3 cellular contexts compared by ENCODE assay signal in the genomic region with DNA sequence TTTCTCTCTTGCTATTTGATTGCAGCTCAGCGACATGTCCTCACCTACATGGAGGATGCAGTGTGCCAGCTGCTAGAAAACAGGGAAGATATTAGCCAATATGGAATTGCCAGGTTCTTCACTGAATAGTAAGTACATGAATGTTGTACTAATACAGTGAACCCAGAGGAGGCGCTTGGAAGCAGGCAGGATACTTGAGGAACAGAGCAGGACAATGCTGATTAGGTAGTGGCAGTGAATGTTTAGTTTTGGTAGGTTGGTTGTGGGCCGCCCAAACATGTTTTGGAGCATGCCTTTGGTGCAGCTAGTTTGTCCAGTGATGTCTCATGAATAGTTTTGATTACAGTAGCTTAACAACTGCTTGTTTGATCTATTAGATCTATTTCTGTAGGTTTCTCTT.
TF ChIP-seq lines count a peak whose summit lies in the region.

No MANE protein-coding gene starts in this region.

TF ChIP-seq in A549, 52 proteins besides CTCF, POLR2A, EP300 and RAD21:
- TF ChIP-seq HEYL (CRISPR knock-in tag; IDR thresholded peaks at IDR 0.05) (no peak), FOXS1 (CRISPR knock-in tag; IDR thresholded peaks at IDR 0.05) (no peak), SMC3 (IDR thresholded peaks at IDR 0.05) (no peak), RCOR1 (IDR thresholded peaks at IDR 0.05; ENCODE audit: low read depth, low read length) (no peak), JUN (IDR thresholded peaks at IDR 0.05) (no peak), CEBPB (IDR thresholded peaks at IDR 0.05) (no peak), ZSCAN20 (CRISPR knock-in tag; IDR thresholded peaks at IDR 0.05) (no peak), ZNF302 (CRISPR knock-in tag; IDR thresholded peaks at IDR 0.05) (no peak), EHF (CRISPR knock-in tag; IDR thresholded peaks at IDR 0.05) (no peak), TFCP2L1 (CRISPR knock-in tag; IDR thresholded peaks at IDR 0.05) (no peak), CHD2 (IDR thresholded peaks at IDR 0.05; ENCODE audit: low read length, partially characterized antibody) (no peak), RNF2 (IDR thresholded peaks at IDR 0.05; ENCODE audit: borderline replicate concordance, low read depth) (no peak), ZFP36 (IDR thresholded peaks at IDR 0.05; ENCODE audit: borderline replicate concordance, partially characterized antibody) (no peak), NPAS2 (CRISPR knock-in tag; IDR thresholded peaks at IDR 0.05; ENCODE audit: borderline replicate concordance) (no peak)

TF ChIP-seq in HCT116, 20 proteins besides CTCF, POLR2A, EP300 and RAD21:
- TF ChIP-seq JUND (IDR thresholded peaks at IDR 0.05) (no peak), SP1 (IDR thresholded peaks at IDR 0.05; ENCODE audit: low read depth) (no peak), TCF7L2 (IDR thresholded peaks at IDR 0.05; ENCODE audit: borderline replicate concordance, extremely low read depth, insufficient read depth, insufficient read length) (no peak), POLR2AphosphoS5 (IDR thresholded peaks at IDR 0.05; ENCODE audit: low read depth, low read length) (no peak), YY1 (IDR thresholded peaks at IDR 0.05; ENCODE audit: extremely low read depth, insufficient replicate concordance, low read depth, low read length) (no peak), CBX3 (IDR thresholded peaks at IDR 0.05; ENCODE audit: low read depth) (no peak)

TF ChIP-seq in K562, 482 proteins besides CTCF, POLR2A, EP300 and RAD21:
- no peak for TF ChIP-seq CCAR2 (IDR thresholded peaks at IDR 0.05; ENCODE audit: low read depth, low read length)
- TF ChIP-seq, protein P1, sequence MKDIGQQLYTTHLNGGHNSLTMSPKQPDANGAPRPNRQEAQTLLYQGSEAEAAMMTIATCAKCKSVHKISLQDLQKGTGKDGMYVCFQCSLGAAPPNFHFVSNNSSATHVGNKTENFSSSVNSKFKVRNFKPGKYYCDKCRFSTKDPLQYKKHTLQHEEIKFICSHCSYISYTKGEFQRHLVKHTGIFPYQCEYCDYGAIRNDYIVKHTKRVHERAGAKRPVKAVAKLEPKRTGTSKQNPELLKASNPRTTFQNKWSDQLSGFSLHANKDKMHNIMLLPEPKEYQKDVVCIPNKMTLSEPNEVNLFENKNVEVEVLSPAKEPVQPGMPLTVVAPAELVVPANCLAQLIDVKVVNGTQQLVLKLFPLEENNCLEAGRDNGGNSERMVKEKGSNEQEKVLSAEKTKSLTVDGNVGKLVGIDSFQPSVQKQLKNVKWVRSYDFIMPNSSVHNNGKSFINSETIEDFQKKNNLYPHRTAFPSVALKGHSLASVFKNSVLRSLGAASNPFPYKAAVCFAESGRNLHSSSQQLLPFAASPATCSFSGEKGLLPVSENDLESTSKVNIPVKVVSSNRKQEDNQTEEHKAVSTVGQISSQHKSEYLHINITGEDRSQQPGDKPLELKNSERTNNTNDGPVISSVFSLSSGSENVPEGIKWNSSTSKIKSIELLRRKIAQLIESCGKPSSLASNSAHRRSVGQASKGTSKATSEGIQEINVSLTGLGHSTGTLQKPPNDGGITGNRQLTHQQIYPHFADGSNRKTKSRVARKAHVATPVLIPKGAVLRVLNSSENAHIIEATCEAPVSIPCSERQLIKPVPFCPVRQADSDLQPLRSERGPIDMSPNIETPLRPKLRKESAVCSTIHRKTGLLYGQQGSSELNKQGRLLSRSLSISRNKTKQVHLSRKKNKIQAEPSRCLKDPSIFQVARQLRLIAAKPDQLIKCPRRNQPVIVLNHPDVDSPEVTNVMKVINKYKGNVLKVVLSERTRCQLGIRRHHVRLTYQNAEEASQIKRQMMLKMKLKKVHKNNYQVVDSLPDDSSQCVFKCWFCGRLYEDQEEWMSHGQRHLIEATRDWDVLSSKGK (CRISPR knock-in tag; IDR thresholded peaks at IDR 0.05), result no peak
- TF ChIP-seq CBX1 (IDR thresholded peaks at IDR 0.05; ENCODE audit: low read depth), result no peak
- TF ChIP-seq CREB5 (CRISPR knock-in tag; IDR thresholded peaks at IDR 0.05), result no peak
- no peak for TF ChIP-seq OTX1 (CRISPR knock-in tag; IDR thresholded peaks at IDR 0.05)
- TF ChIP-seq ZNF174 (CRISPR knock-in tag; IDR thresholded peaks at IDR 0.05), result no peak
- TF ChIP-seq LEF1 (IDR thresholded peaks at IDR 0.05), result no peak
- TF ChIP-seq GTF2A2 (tag; IDR thresholded peaks at IDR 0.05), result no peak
- no peak for TF ChIP-seq TOE1 (IDR thresholded peaks at IDR 0.05; ENCODE audit: borderline replicate concordance)
- TF ChIP-seq TOE1 (CRISPR knock-in tag; IDR thresholded peaks at IDR 0.05; ENCODE audit: borderline replicate concordance, low read depth), result no peak
- TF ChIP-seq MCM7 (IDR thresholded peaks at IDR 0.05), result no peak
- TF ChIP-seq ZNF444 (CRISPR knock-in tag; IDR thresholded peaks at IDR 0.05), result no peak
- no peak for TF ChIP-seq ZNF583 (CRISPR knock-in tag; IDR thresholded peaks at IDR 0.05)
- no peak for TF ChIP-seq TAF1 (IDR thresholded peaks at IDR 0.05; ENCODE audit: control insufficient read depth, extremely low read depth, insufficient read depth, low read length, severe bottlenecking)
- no peak for TF ChIP-seq MEF2D (tag; conservative IDR thresholded peaks at IDR 0.05; ENCODE audit: low read depth)
- no peak for TF ChIP-seq E2F1 (CRISPR knock-in tag; IDR thresholded peaks at IDR 0.05)
